ENCODE assay signal across 19 cellular contexts in the genomic region with DNA sequence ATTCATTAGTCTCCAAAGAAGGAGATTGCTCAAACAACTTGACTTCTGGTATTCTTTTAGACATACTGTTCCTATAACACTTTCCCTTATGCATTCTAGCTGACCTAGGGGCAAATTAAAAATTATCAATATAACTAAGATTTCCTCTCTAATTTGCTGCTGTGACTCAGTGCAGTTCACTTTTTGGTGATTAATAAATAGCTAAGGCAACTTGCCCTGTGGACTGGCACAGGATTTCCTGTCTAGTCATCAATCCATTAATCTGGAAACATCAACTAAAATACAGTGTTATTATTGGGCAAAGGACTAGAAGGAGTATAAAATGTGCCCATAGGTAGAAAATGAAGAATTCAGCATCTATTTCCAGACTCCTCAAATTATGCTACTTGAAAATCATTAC.
"Had no signal": no experiment of that assay in that cellular context is flagged by ENCODE, and none has a peak within 500 bp of the region (broad histone marks: within the 10 kb centered on the region; RNA-seq: fewer than 3 reads in every experiment).

No MANE protein-coding gene starts in this region.

- H3K4me3 ChIP-seq: gastroesophageal sphincter, left ventricle myocardium inferior, suprapubic skin had no signal

- H3K27ac ChIP-seq: brain microvascular endothelial cell, gastroesophageal sphincter, left ventricle myocardium inferior, suprapubic skin had no signal

- H3K4me1 ChIP-seq: gastroesophageal sphincter, suprapubic skin had no signal

- ATAC-seq: activated CD8-positive, alpha-beta T cell treated with anti-CD3 and anti-CD28 coated beads, Interleukin-2, amount 10 ng/mL, durations not matched to agents 7 days and 5 days; activated T-cell treated with anti-CD3 and anti-CD28 coated beads, Interleukin-2, amount 50 U/mL, for 72 hours; gastroesophageal sphincter; natural killer cell treated with Interleukin-12 subunit alpha and Interleukin-12 subunit beta and Interleukin-15 and Interleukin-18, amount 100 ng/mL, for 72 hours; stimulated activated naive CD8-positive, alpha-beta T cell treated with anti-CD3 and anti-CD28 coated beads, Interleukin-15, Interleukin-2, amounts not matched to agents 100 U/mL and 50 U/mL, for 24 hours had no signal

- H3K9me3 ChIP-seq: gastroesophageal sphincter had no signal

- DNase-seq: activated CD4-positive, alpha-beta T cell treated with anti-CD3 and anti-CD28 coated beads, Interleukin-2, amount 10 ng/mL, durations not matched to agents 24 days and 14 days; activated CD4-positive, CD25-positive, alpha-beta regulatory T cell; activated CD8-positive, alpha-beta memory T cell treated with anti-CD3 and anti-CD28 coated beads, Interleukin-2, amount 50 U/mL, for 4 hours; activated CD8-positive, alpha-beta T cell treated with anti-CD3 and anti-CD28 coated beads, Interleukin-2, amount 10 ng/mL, durations not matched to agents 7 days and 5 days; activated naive CD8-positive, alpha-beta T cell treated with anti-CD3 and anti-CD28 coated beads, Interleukin-2, amount 10 ng/mL, durations not matched to agents 7 days and 5 days; activated T-cell treated with anti-CD3 and anti-CD28 coated beads, Interleukin-2, amount 50 U/mL, for 72 hours; brain microvascular endothelial cell; cortex of kidney; effector CD8-positive, alpha-beta T cell; islet precursor cell; left ventricle myocardium inferior; mesendoderm; stimulated activated CD4-positive, alpha-beta T cell treated with anti-CD3 and anti-CD28 coated beads, Interleukin-15, amount 100 ng/mL, for 24 hours; stimulated activated CD4-positive, alpha-beta T cell treated with anti-CD3 and anti-CD28 coated beads, Interleukin-4, amount 100 ng/mL, for 24 hours; stimulated activated naive CD8-positive, alpha-beta T cell treated with anti-CD3 and anti-CD28 coated beads, Interleukin-15, Interleukin-2, amounts not matched to agents 100 U/mL and 50 U/mL, for 24 hours; trophoblast cell had no signal

- H3K27me3 ChIP-seq: brain microvascular endothelial cell, gastroesophageal sphincter, suprapubic skin had no signal

- H3K36me3 ChIP-seq: brain microvascular endothelial cell, gastroesophageal sphincter, left ventricle myocardium inferior, suprapubic skin had no signal
